ENCODE assay signal across 8 cellular contexts in genomic region chr5:149959406-149960236, GRCh38. TPM values are rescaled to one million over a fixed set of nuclear protein-coding genes. Genes with fewer than 3 reads are reported as not detected.
DNase-seq lines count a peak whose midpoint lies in the region; ATAC-seq, FAIRE-seq and TF ChIP-seq lines count a peak whose summit lies in the region.

No MANE protein-coding gene starts in this region.

- H3K4me3 ChIP-seq in DND-41 (ENCODE audit: low read depth in 1 of 2, low read length in 2 of 2) = peak overlapping the region; percentile 62 to 70; a peak in 3 of 4 replicates
- H3K4me3 ChIP-seq in astrocyte of the spinal cord (ENCODE audit: low read depth, low read length) = peak overlapping the region; percentile 78

- H3K9ac ChIP-seq in DND-41 (ENCODE audit: low read depth, low read length) = peak overlapping the region; percentile 79

- in situ Hi-C loops in astrocyte of the spinal cord (cut with HindIII; ENCODE audit: low sequenced_read_pairs) = no loop called here

- peak overlapping the region; percentile 80 for H3K27ac ChIP-seq in DND-41 (ENCODE audit: low read length)

- DNase-seq in DND-41 (peak; percentile 28), HTR-8/SVneo (ENCODE audit: insufficient read length, low spot score) (peak; percentile 68), T follicular helper cell (ENCODE audit: low read depth) (peak; percentile 13), astrocyte of the spinal cord (ENCODE audit: low read depth, low spot score) (peak; percentile 66), immature natural killer cell (peak; percentile 31 to 43 (median 36)), epidermal melanocyte (ENCODE audit: insufficient read length, low spot score) (no peak)
- DNase-seq in stimulated activated CD4-positive, alpha-beta T cell treated with anti-CD3 and anti-CD28 coated beads, Interleukin-12 subunit alpha, Interleukin-12 subunit beta, amount 100 ng/mL, for 48 hours (ENCODE audit: low read depth in 2 of 3, low spot score in 1 of 3) = peak; percentile 26 to 76 (median 37)

- H3K27ac Mint-ChIP-seq in immature natural killer cell = peak overlapping the region; percentile 86 to 97 (median 94)

- H3K36me3 Mint-ChIP-seq in immature natural killer cell = peaks cover 0 to 4% (median 4%) of the 10 kb centered on the region in 3 donors

- peaks cover 21 to 40% of the 10 kb centered on the region in 2 donors for H3K4me1 Mint-ChIP-seq in immature natural killer cell

- TF ChIP-seq CTCF in DND-41 (IDR thresholded peaks at IDR 0.05; ENCODE audit: borderline replicate concordance, extremely low read depth, low read length, poor library complexity, severe bottlenecking) (peak; percentile 67), astrocyte of the spinal cord (IDR thresholded peaks at IDR 0.05; ENCODE audit: low read depth, low read length) (peak; percentile 69)

- H3K36me3 ChIP-seq in DND-41 (ENCODE audit: insufficient read depth, low read length) = no peaks in the 10 kb centered on the region

- ATAC-seq in DND-41 (ENCODE audit: insufficient read depth, low read depth) (no peak), GM18520 (IDR thresholded peaks at IDR 0.05; ENCODE audit: unreplicated experiment) (no peak)

- H2AFZ ChIP-seq in DND-41 (ENCODE audit: low read depth, low read length) = peak overlapping the region; percentile 88

- H3K27me3 Mint-ChIP-seq in immature natural killer cell (ENCODE audit: low read depth in 3 of 3) = peaks cover 0 to 4% (median 2%) of the 10 kb centered on the region in 3 donors

- no peaks in the 10 kb centered on the region for H3K27me3 ChIP-seq in DND-41 (ENCODE audit: insufficient read depth, low read length, poor library complexity)

- H3K4me3 Mint-ChIP-seq in immature natural killer cell = peak overlapping the region; percentile 91 to 97 (median 92)

- H3K4me2 ChIP-seq in DND-41 (ENCODE audit: insufficient read depth, low read length) = peak overlapping the region; percentile 92

- peaks cover 12% of the 10 kb centered on the region for H3K79me2 ChIP-seq in DND-41 (ENCODE audit: insufficient read depth, low read length)

- FAIRE-seq in HTR-8/SVneo (lab: Jason Lieb, UNC) = peak; percentile 46

- H4K20me1 ChIP-seq in DND-41 (ENCODE audit: insufficient read depth, low read length) = no peaks in the 10 kb centered on the region

- H3K9me3 ChIP-seq in DND-41 (ENCODE audit: insufficient read depth, low read length, severe bottlenecking) = no peaks in the 10 kb centered on the region

- peaks cover 26% of the 10 kb centered on the region for H3K4me1 ChIP-seq in DND-41 (ENCODE audit: insufficient read depth, low read length)

- no peaks in the 10 kb centered on the region for H3K9me3 Mint-ChIP-seq in immature natural killer cell

RNA-seq across cellular contexts. Expression of gene SLC26A2, which starts 0.9 kb away (rescaled TPM):
- 1 to 10 TPM; 2.4 to 3.6 (median 2.4) TPM for polyA plus RNA-seq in immature natural killer cell

RNA-seq across cellular contexts. Expression of gene PDE6A, which starts 15.0 kb away (rescaled TPM):
- polyA plus RNA-seq in immature natural killer cell = not detected

RNA-seq across cellular contexts. Expression of gene TIGD6, which starts 40.8 kb away (rescaled TPM):
- 1 to 10 TPM in 2 of 3 donors, under 1 TPM in 1; 0.48 to 2.0 (median 1.1) TPM for polyA plus RNA-seq in immature natural killer cell

RNA-seq across cellular contexts. Expression of gene HMGXB3, which starts 40.9 kb away (rescaled TPM):
- 10 to 100 TPM in 2 of 3 donors, 1 to 10 TPM in 1; 5.2 to 16.2 (median 12.7) TPM for polyA plus RNA-seq in immature natural killer cell
